ENCODE assay signal across 8 cellular contexts in the genomic region with DNA sequence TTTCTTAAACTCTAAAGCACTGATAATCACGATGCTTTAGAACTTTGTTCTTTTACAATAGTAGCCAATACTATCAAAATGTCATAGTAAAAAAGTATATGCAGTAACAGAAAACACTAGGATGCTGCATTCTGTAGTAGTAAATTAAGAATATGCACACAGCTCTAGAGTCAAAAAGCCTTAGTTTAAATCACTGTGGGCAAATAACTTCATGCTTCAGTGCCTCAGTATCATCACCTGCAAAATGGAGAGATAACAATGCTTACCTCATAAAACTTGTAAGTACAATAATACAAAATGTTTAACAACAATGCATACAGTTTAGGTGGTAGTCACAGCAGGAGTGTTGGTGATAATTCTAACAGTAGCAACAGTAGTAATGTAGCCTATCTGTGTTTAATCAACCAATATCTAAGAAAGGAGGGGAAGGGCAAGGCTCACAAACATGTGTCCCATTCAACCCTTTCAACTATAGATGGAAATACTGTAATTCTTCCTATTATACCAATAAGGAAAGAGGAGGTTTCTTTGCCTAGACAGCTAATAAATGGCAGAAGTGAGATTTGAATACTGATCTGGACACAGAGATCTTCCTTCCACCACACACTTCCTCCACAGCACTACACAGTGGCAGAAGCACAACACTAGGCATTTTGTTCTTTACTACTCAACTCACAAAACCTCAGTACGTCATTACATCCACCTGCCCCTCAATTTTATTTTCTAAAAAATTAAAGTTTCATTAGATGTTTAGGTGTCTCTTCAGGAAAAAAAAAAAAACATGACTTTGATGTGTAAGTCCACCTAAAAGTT. TPM values are rescaled to one million over a fixed set of nuclear protein-coding genes. Genes with fewer than 3 reads are reported as not detected.
A peak's percentile ranks its signal among the peaks of the same experiment; 100 is the strongest.
DNase-seq lines count a peak whose midpoint lies in the region; ATAC-seq and TF ChIP-seq lines count a peak whose summit lies in the region.

No MANE protein-coding gene starts in this region.

- intact Hi-C loops in left lung (cut with DNase I): no loop called here

- H3K9ac ChIP-seq in OCI-LY1 (ENCODE audit: low read length): peak overlapping the region; percentile 74; the same call in 1 of the 2 replicates

- H3K36me3 ChIP-seq in OCI-LY1 (ENCODE audit: insufficient read depth, low read length) (peaks cover 62% of the 10 kb centered on the region), left lung (peaks cover 0 to 13% of the 10 kb centered on the region in 2 donors)

- H3K4me1 Mint-ChIP-seq in progenitor cell of endocrine pancreas (ENCODE audit: low read depth): peaks cover 28% of the 10 kb centered on the region

- no peak for DNase-seq in progenitor cell of endocrine pancreas (ENCODE audit: low spot score, unreplicated experiment)
- DNase-seq in H4 (ENCODE audit: low spot score): no peak
- no peak for DNase-seq in left lung
- DNase-seq in NCI-H2081 treated with DMSO at 0.1 percent for 48 hours (lab: John Stamatoyannopoulos, UW): no peak

- H3K9me3 ChIP-seq in OCI-LY1 (ENCODE audit: low read length) (no peaks in the 10 kb centered on the region), left lung (no peaks in the 10 kb centered on the region)

- H3K27ac ChIP-seq in OCI-LY1 (ENCODE audit: low read depth, low read length, poor library complexity, severe bottlenecking) (peak overlapping the region; percentile 90), left lung (peak overlapping the region in 1 of 2 donors; percentile 33)

- H3K36me3 Mint-ChIP-seq in progenitor cell of endocrine pancreas (ENCODE audit: insufficient read depth): peaks cover 22% of the 10 kb centered on the region

- H3K4me2 ChIP-seq in OCI-LY1 (ENCODE audit: low read length): peak overlapping the region; percentile 79

- no peaks in the 10 kb centered on the region for H3K9me3 Mint-ChIP-seq in progenitor cell of endocrine pancreas (ENCODE audit: low read depth)

- H2AFZ ChIP-seq in OCI-LY1 (ENCODE audit: low read length): no peak overlapping the region

- peaks cover 93% of the 10 kb centered on the region for H3K79me2 ChIP-seq in OCI-LY1 (ENCODE audit: insufficient read depth, low read length)

- peak overlapping the region; percentile 6 for H3K27ac Mint-ChIP-seq in progenitor cell of endocrine pancreas

- H3K27me3 ChIP-seq in OCI-LY1 (ENCODE audit: insufficient read depth, low read length) (no peaks in the 10 kb centered on the region), left lung (no peaks in the 10 kb centered on the region)

- H3K4me1 ChIP-seq in OCI-LY1 (ENCODE audit: insufficient read depth, low read length, severe bottlenecking) (peaks cover 43% of the 10 kb centered on the region), left lung (peaks cover 32 to 53% of the 10 kb centered on the region in 2 donors)

- no peaks in the 10 kb centered on the region for H3K9me2 ChIP-seq in OCI-LY1 (ENCODE audit: low read depth, low read length)

- no peaks in the 10 kb centered on the region for H3K27me3 Mint-ChIP-seq in progenitor cell of endocrine pancreas

- H3K4me3 ChIP-seq in OCI-LY1 (ENCODE audit: low read depth, low read length, poor library complexity, severe bottlenecking) (peak overlapping the region; percentile 84), left lung (no peak overlapping the region)

- no peak overlapping the region for H3K4me3 Mint-ChIP-seq in progenitor cell of endocrine pancreas (ENCODE audit: low read depth)

- no peaks in the 10 kb centered on the region for H4K20me1 ChIP-seq in OCI-LY1 (ENCODE audit: insufficient read depth, low read length)

- H3F3A ChIP-seq in OCI-LY1 (ENCODE audit: insufficient read depth, low read length): no peaks in the 10 kb centered on the region

- TF ChIP-seq CTCF in OCI-LY1 (IDR thresholded peaks at IDR 0.05; ENCODE audit: low read length): no peak
- no peak for TF ChIP-seq CTCF in progenitor cell of endocrine pancreas (IDR thresholded peaks at IDR 0.05; ENCODE audit: unreplicated experiment)
- no peak for TF ChIP-seq CTCF in left lung (IDR thresholded peaks at IDR 0.05)

- ATAC-seq in GM18909 (IDR thresholded peaks at IDR 0.05; ENCODE audit: poor library complexity, unreplicated experiment) (peak; percentile 44), HG02759 (IDR thresholded peaks at IDR 0.05; ENCODE audit: unreplicated experiment) (peak; percentile 31), HG02970 (IDR thresholded peaks at IDR 0.05; ENCODE audit: low FRiP score, unreplicated experiment) (no peak), left lung (no peak)

RNA-seq across cellular contexts. Expression of gene RBM26, which starts 4.6 kb away (rescaled TPM):
- total RNA-seq in progenitor cell of endocrine pancreas (78.6 and 81.2 TPM in 2 replicates), left lung (10 to 100 TPM; 29.0 to 39.5 TPM)
- 13.0 and 15.9 TPM in 2 replicates for total RNA-seq in H4 (2014; rRNA removed; shearing (Covaris generic))

Comparison
In these comparisons a context has a peak if more than half of its experiments do, and no peak if none do; other contexts are left out.
1. ATAC-seq: peak in GM18909 (single experiment) and HG02759 (single experiment); none in HG02970 (single experiment) and left lung (single experiment).